Comparison of ENCODE assay signal across 1 cellular context in the genomic region with DNA sequence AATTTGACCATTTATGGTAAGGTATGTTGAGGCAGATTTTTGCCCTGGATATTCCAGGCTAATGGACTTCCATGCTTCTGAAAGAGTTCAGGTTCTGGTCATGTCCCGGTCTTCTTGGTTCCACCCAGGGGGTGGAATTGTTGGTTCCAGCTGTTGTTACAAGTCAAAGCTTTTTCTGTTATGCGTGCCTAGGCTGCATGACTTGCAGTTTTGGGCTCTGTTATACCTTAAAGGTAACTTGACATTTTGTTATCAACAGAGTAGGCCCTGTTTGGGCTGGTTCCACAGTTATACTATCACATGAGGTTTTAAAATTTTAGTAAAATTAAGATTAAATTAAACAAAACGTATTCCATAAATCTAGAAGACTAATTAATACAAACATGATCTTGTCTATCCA.
TF ChIP-seq lines count a peak whose summit lies in the region.

No MANE protein-coding gene starts in this region.

TF ChIP-seq in HepG2, 621 proteins besides CTCF, POLR2A, EP300 and RAD21 (continued from another document):
- TF ChIP-seq, protein P1, sequence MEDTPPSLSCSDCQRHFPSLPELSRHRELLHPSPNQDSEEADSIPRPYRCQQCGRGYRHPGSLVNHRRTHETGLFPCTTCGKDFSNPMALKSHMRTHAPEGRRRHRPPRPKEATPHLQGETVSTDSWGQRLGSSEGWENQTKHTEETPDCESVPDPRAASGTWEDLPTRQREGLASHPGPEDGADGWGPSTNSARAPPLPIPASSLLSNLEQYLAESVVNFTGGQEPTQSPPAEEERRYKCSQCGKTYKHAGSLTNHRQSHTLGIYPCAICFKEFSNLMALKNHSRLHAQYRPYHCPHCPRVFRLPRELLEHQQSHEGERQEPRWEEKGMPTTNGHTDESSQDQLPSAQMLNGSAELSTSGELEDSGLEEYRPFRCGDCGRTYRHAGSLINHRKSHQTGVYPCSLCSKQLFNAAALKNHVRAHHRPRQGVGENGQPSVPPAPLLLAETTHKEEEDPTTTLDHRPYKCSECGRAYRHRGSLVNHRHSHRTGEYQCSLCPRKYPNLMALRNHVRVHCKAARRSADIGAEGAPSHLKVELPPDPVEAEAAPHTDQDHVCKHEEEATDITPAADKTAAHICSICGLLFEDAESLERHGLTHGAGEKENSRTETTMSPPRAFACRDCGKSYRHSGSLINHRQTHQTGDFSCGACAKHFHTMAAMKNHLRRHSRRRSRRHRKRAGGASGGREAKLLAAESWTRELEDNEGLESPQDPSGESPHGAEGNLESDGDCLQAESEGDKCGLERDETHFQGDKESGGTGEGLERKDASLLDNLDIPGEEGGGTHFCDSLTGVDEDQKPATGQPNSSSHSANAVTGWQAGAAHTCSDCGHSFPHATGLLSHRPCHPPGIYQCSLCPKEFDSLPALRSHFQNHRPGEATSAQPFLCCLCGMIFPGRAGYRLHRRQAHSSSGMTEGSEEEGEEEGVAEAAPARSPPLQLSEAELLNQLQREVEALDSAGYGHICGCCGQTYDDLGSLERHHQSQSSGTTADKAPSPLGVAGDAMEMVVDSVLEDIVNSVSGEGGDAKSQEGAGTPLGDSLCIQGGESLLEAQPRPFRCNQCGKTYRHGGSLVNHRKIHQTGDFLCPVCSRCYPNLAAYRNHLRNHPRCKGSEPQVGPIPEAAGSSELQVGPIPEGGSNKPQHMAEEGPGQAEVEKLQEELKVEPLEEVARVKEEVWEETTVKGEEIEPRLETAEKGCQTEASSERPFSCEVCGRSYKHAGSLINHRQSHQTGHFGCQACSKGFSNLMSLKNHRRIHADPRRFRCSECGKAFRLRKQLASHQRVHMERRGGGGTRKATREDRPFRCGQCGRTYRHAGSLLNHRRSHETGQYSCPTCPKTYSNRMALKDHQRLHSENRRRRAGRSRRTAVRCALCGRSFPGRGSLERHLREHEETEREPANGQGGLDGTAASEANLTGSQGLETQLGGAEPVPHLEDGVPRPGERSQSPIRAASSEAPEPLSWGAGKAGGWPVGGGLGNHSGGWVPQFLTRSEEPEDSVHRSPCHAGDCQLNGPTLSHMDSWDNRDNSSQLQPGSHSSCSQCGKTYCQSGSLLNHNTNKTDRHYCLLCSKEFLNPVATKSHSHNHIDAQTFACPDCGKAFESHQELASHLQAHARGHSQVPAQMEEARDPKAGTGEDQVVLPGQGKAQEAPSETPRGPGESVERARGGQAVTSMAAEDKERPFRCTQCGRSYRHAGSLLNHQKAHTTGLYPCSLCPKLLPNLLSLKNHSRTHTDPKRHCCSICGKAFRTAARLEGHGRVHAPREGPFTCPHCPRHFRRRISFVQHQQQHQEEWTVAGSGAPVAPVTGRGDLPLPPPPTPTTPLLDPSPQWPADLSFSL (CRISPR knock-in tag; IDR thresholded peaks at IDR 0.05) = no peak
- TF ChIP-seq MED8 (CRISPR knock-in tag; IDR thresholded peaks at IDR 0.05; ENCODE audit: insufficient replicate concordance) (no peak), ZNF530 (CRISPR knock-in tag; IDR thresholded peaks at IDR 0.05; ENCODE audit: low read depth) (no peak), ZNF337 (CRISPR knock-in tag; IDR thresholded peaks at IDR 0.05; ENCODE audit: borderline replicate concordance, low read depth) (no peak)
- TF ChIP-seq, protein P2, sequence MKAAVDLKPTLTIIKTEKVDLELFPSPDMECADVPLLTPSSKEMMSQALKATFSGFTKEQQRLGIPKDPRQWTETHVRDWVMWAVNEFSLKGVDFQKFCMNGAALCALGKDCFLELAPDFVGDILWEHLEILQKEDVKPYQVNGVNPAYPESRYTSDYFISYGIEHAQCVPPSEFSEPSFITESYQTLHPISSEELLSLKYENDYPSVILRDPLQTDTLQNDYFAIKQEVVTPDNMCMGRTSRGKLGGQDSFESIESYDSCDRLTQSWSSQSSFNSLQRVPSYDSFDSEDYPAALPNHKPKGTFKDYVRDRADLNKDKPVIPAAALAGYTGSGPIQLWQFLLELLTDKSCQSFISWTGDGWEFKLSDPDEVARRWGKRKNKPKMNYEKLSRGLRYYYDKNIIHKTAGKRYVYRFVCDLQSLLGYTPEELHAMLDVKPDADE (CRISPR knock-in tag; IDR thresholded peaks at IDR 0.05) = no peak
